12 cellular contexts compared by ENCODE assay signal in genomic region chr22:43042101-43042780, GRCh38. TPM values are rescaled to one million over a fixed set of nuclear protein-coding genes. Genes with fewer than 3 reads are reported as not detected.
DNase-seq lines count a peak whose midpoint lies in the region; ATAC-seq and TF ChIP-seq lines count a peak whose summit lies in the region.
"Had no signal": no experiment of that assay in that cellular context is flagged by ENCODE, and none has a peak within 500 bp of the region (broad histone marks: within the 10 kb centered on the region; RNA-seq: fewer than 3 reads in every experiment).

No MANE protein-coding gene starts in this region.

- H2BK12ac ChIP-seq in neuronal stem cell (ENCODE audit: low read length): peak overlapping the region; percentile 97

- no peaks in the 10 kb centered on the region for H3K27me3 Mint-ChIP-seq in Caco-2 (ENCODE audit: insufficient read depth, unreplicated experiment)

- no peak for ATAC-seq in GM19452 (IDR thresholded peaks at IDR 0.05; ENCODE audit: unreplicated experiment)

- H3K27me3 ChIP-seq in neuronal stem cell (ENCODE audit: control insufficient read depth in 3 of 3, insufficient read depth in 3 of 3, low read depth in 1 of 3, low read length in 3 of 3): no peaks in the 10 kb centered on the region
- H3K27me3 ChIP-seq in Caco-2 (replicated peaks; ENCODE audit: control insufficient read depth, insufficient read depth, low read length): no peaks in the 10 kb centered on the region; the same call in 1 of the 2 replicates

- intact Hi-C loops in Caco-2 (cut with micrococcal nuclease; ENCODE audit: unreplicated experiment): no loop called here

- peaks cover 4 to 5% of the 10 kb centered on the region in 2 donors for H3K36me3 ChIP-seq in neuronal stem cell (replicated peaks in 1 of 2; ENCODE audit: control insufficient read depth in 2 of 2, insufficient read depth in 2 of 2, low read length in 2 of 2)
- no peaks in the 10 kb centered on the region for H3K36me3 ChIP-seq in Caco-2 (ENCODE audit: control insufficient read depth, insufficient read depth, low read length)

- no peak overlapping the region for H4K8ac ChIP-seq in neuronal stem cell (ENCODE audit: low read depth, low read length)

- no peaks in the 10 kb centered on the region for H3K4me1 Mint-ChIP-seq in Caco-2 (ENCODE audit: low read depth, unreplicated experiment)

- H2BK120ac ChIP-seq in neuronal stem cell (ENCODE audit: low read depth, low read length): no peak overlapping the region

- peak overlapping the region; percentile 67 for H2BK15ac ChIP-seq in neuronal stem cell (ENCODE audit: low read length)

- no peak overlapping the region for H2AFZ ChIP-seq in neuronal stem cell (ENCODE audit: low read length)

- peak overlapping the region; percentile 21 for H3K9ac ChIP-seq in neuronal stem cell (ENCODE audit: low read depth, low read length, poor library complexity)

- H2BK5ac ChIP-seq in neuronal stem cell (ENCODE audit: low read length): no peak overlapping the region

- no peak overlapping the region for H3K4me3 ChIP-seq in astrocyte of the spinal cord (ENCODE audit: low read depth, low read length)
- H3K4me3 ChIP-seq in neuronal stem cell (ENCODE audit: low read length in 2 of 2): no peak overlapping the region
- no peak overlapping the region for H3K4me3 ChIP-seq in Caco-2 (ENCODE audit: low read depth, low read length)

- H3K27ac ChIP-seq in neuronal stem cell (replicated peaks; ENCODE audit: low read length): no peak overlapping the region
- H3K27ac ChIP-seq: epithelial cell of prostate had no signal

- no peaks in the 10 kb centered on the region for H3K36me3 Mint-ChIP-seq in Caco-2 (ENCODE audit: insufficient read depth, unreplicated experiment)

- H3K9me3 ChIP-seq in neuronal stem cell (replicated peaks in 1 of 2; ENCODE audit: control insufficient read depth in 2 of 2, insufficient read depth in 1 of 2, low read depth in 1 of 2, low read length in 2 of 2) (no peaks in the 10 kb centered on the region), Caco-2 (no peaks in the 10 kb centered on the region)

- CTCF ChIA-PET in Caco-2 (lab: Charles Lee): no interaction called here

- no peak overlapping the region for H3K27ac Mint-ChIP-seq in Caco-2 (ENCODE audit: unreplicated experiment)
- H3K27ac Mint-ChIP-seq: CD14-positive monocyte had no signal

- no peak overlapping the region for H3K4me3 Mint-ChIP-seq in Caco-2 (ENCODE audit: unreplicated experiment)
- H3K4me3 Mint-ChIP-seq: CD14-positive monocyte had no signal

- H2AK5ac ChIP-seq in neuronal stem cell (ENCODE audit: low read depth, low read length): no peak overlapping the region

- no peak overlapping the region for H3K4ac ChIP-seq in neuronal stem cell (ENCODE audit: low read length)

- peaks cover 3% of the 10 kb centered on the region for H3K79me1 ChIP-seq in neuronal stem cell (ENCODE audit: low read depth, low read length)

- in situ Hi-C loops in astrocyte of the spinal cord (cut with HindIII; ENCODE audit: low sequenced_read_pairs): no loop called here

- TF ChIP-seq CTCF in astrocyte of the spinal cord (IDR thresholded peaks at IDR 0.05; ENCODE audit: low read depth, low read length): no peak
- no peak for TF ChIP-seq CTCF in Caco-2 (IDR thresholded peaks at IDR 0.05; ENCODE audit: insufficient read depth in 1 of 2, low read depth in 1 of 2, low read length in 1 of 2, severe bottlenecking in 1 of 2, unreplicated experiment in 1 of 2)

- no peak overlapping the region for H3K14ac ChIP-seq in neuronal stem cell (ENCODE audit: low read length)

- no CpG with 5 or more reads among the region's 20 CpGs for WGBS in neuronal stem cell (ENCODE audit: extremely low coverage in 2 of 2, insufficient read length in 2 of 2, insufficient replicate concordance in 1 of 2), 2 donors

- no TSS peak for BruUV-seq in Caco-2 (replicated peaks; lab: Mats Ljungman, UMichigan)

- no peak overlapping the region for H3K4me2 ChIP-seq in neuronal stem cell (ENCODE audit: insufficient read depth, low read length, poor library complexity, severe bottlenecking)

- POLR2A ChIA-PET in Caco-2 (lab: Charles Lee): no interaction called here

- DNase-seq in EH (ENCODE audit: low read depth) (peak; percentile 50), NCI-H2107 treated with DMSO at 0.1 percent for 48 hours (lab: John Stamatoyannopoulos, UW; ENCODE audit: unreplicated experiment) (peak; percentile 74), astrocyte of the spinal cord (ENCODE audit: low read depth, low spot score) (peak; percentile 70), neuronal stem cell (ENCODE audit: low spot score) (no peak), Caco-2 (no peak), Kasumi-1 (lab: John Stamatoyannopoulos, UW) (no peak)
- DNase-seq in stimulated activated naive CD4-positive, alpha-beta T cell (lab: John Stamatoyannopoulos, UW): no peak
- DNase-seq: OCI-M1; stimulated activated CD8-positive, alpha-beta memory T cell treated with anti-CD3 and anti-CD28 coated beads, Interleukin-4, amount 100 ng/mL, for 48 hours had no signal

- no peaks in the 10 kb centered on the region for H3K9me3 Mint-ChIP-seq in Caco-2 (ENCODE audit: unreplicated experiment)
- H3K9me3 Mint-ChIP-seq: CD14-positive monocyte had no signal

- H3K4me1 ChIP-seq in neuronal stem cell (ENCODE audit: control insufficient read depth in 2 of 2, insufficient read depth in 1 of 2, low read depth in 1 of 2, low read length in 2 of 2) (peaks cover 0 to 4% of the 10 kb centered on the region in 2 donors), Caco-2 (no peaks in the 10 kb centered on the region)

- peak overlapping the region; percentile 83 for H3K18ac ChIP-seq in neuronal stem cell (ENCODE audit: low read length)

- H3K23ac ChIP-seq in neuronal stem cell (ENCODE audit: low read depth, low read length, poor library complexity): peak overlapping the region; percentile 65

- H4K91ac ChIP-seq in neuronal stem cell (ENCODE audit: low read depth, low read length, poor library complexity): no peak overlapping the region

RNA-seq across cellular contexts. Expression of gene PACSIN2, which starts 27.3 kb away (rescaled TPM):
- 34.2 TPM for polyA plus RNA-seq in neuronal stem cell (2013, experiment 1 of 2)
- 34.2 TPM for polyA plus RNA-seq in neuronal stem cell (2013, experiment 2 of 2)
- total RNA-seq in Caco-2 (2022): 122 and 126 TPM in 2 replicates

RNA-seq across cellular contexts. Expression of gene TTLL1, which starts 47.0 kb away (rescaled TPM):
- 18.5 TPM for polyA plus RNA-seq in neuronal stem cell (2013, experiment 1 of 2)
- polyA plus RNA-seq in neuronal stem cell (2013, experiment 2 of 2): 17.6 TPM
- total RNA-seq in Caco-2 (2022): 4.1 and 4.4 TPM in 2 replicates

Comparison
In these comparisons a context has a peak if more than half of its experiments do, and no peak if none do; other contexts are left out.
1. DNase-seq: peak in EH (single experiment), NCI-H2107 treated with DMSO at 0.1 percent for 48 hours (single experiment) and astrocyte of the spinal cord (single experiment); none in neuronal stem cell (single experiment), Caco-2 (0 of 2), stimulated activated naive CD4-positive, alpha-beta T cell (0 of 6) and Kasumi-1 (0 of 2).